10 cellular contexts compared by ENCODE assay signal in genomic region chr15:92068121-92068520, GRCh38.
DNase-seq lines count a peak whose midpoint lies in the region; ATAC-seq and TF ChIP-seq lines count a peak whose summit lies in the region.
"Had no signal": no experiment of that assay in that cellular context is flagged by ENCODE, and none has a peak within 500 bp of the region (broad histone marks: within the 10 kb centered on the region; RNA-seq: fewer than 3 reads in every experiment).

No MANE protein-coding gene starts in this region.

- peak overlapping the region in 1 of 2 experiments; percentile 4; a peak in 1 of 4 replicates for H3K27ac ChIP-seq in SK-N-SH (ENCODE audit: low read depth in 2 of 2, low read length in 1 of 2)

- no peak overlapping the region for H2AFZ ChIP-seq in SK-N-SH (ENCODE audit: low read depth)

- DNase-seq in AG08395 (ENCODE audit: low spot score) (peak; percentile 19), GM19238 (ENCODE audit: insufficient read length, low spot score) (peak; percentile 14), SK-N-SH (no peak), NCI-H2171 treated with DMSO at 0.1 percent for 48 hours (lab: John Stamatoyannopoulos, UW) (no peak), GOT3 (lab: John Stamatoyannopoulos, UW) (no peak), omental fat pad (ENCODE audit: low spot score) (no peak)
- DNase-seq: activated T-cell treated with anti-CD3 and anti-CD28 coated beads, Interleukin-2, amount 50 U/mL, for 4 hours; NCI-H1048 had no signal

- no peaks in the 10 kb centered on the region for H3K27me3 ChIP-seq in SK-N-SH (ENCODE audit: insufficient read depth)

- TF ChIP-seq CTCF in SK-N-SH (IDR thresholded peaks at IDR 0.05) (no peak), omental fat pad (IDR thresholded peaks at IDR 0.05) (no peak)

- no peak overlapping the region for H3K4me3 ChIP-seq in SK-N-SH (ENCODE audit: low read depth in 2 of 2, low read length in 1 of 2)

- H3K9me3 ChIP-seq in SK-N-SH = no peaks in the 10 kb centered on the region

- H4K20me1 ChIP-seq in SK-N-SH (ENCODE audit: insufficient read depth) = no peaks in the 10 kb centered on the region

- peaks cover 9% of the 10 kb centered on the region for H3F3A ChIP-seq in SK-N-SH (replicated peaks; ENCODE audit: insufficient read depth)

- POLR2A ChIA-PET in SK-N-SH (lab: Yijun Ruan, JAX) = no interaction called here

- H3K36me3 ChIP-seq in SK-N-SH (replicated peaks in 1 of 2; ENCODE audit: control insufficient read depth in 1 of 2, insufficient read depth in 2 of 2, low read length in 1 of 2) = no peaks in the 10 kb centered on the region

- ATAC-seq in HG03103 (IDR thresholded peaks at IDR 0.05; ENCODE audit: low read depth, unreplicated experiment) (peak; percentile 46), HG02610 (IDR thresholded peaks at IDR 0.05; ENCODE audit: unreplicated experiment) (no peak), omental fat pad (ENCODE audit: low FRiP score) (no peak)

- no peaks in the 10 kb centered on the region for H3K9me2 ChIP-seq in SK-N-SH

- CTCF ChIA-PET in SK-N-SH (lab: Yijun Ruan, JAX) = interaction anchor here (0.7 to 2.5 kb wide), 7 partner anchors 9 to 766 kb away, joined by 3 to 20 read pairs (median 5); no protein-coding TSS in a partner anchor

- TF ChIP-seq EP300 in SK-N-SH (IDR thresholded peaks at IDR 0.05; ENCODE audit: borderline replicate concordance in 1 of 2, low read depth in 1 of 2, low read length in 1 of 2) = no peak

- no peak for TF ChIP-seq RAD21 in SK-N-SH (IDR thresholded peaks at IDR 0.05; ENCODE audit: low read length)

- H3K79me2 ChIP-seq in SK-N-SH (ENCODE audit: insufficient read depth) = peaks cover 5% of the 10 kb centered on the region; the same call in 1 of the 2 replicates

- peak overlapping the region; percentile 13; the same call in 1 of the 2 replicates for H3K4me2 ChIP-seq in SK-N-SH

- no peak overlapping the region for H3K9ac ChIP-seq in SK-N-SH

- WGBS in SK-N-SH (ENCODE audit: low lambda C conversion rate) = 73% methylated on average over 7 of the region's 7 CpGs

- peaks cover 13 to 22% of the 10 kb centered on the region in 2 experiments for H3K4me1 ChIP-seq in SK-N-SH (ENCODE audit: control insufficient read depth in 1 of 2, insufficient read depth in 2 of 2, low read depth in 1 of 2, low read length in 1 of 2)

TF ChIP-seq in SK-N-SH, 30 proteins besides CTCF, POLR2A, EP300 and RAD21:
- no peak for TF ChIP-seq JUND (IDR thresholded peaks at IDR 0.05)
- TF ChIP-seq ELF1 (IDR thresholded peaks at IDR 0.05) = no peak
- no peak for TF ChIP-seq EZH2phosphoT487 (IDR thresholded peaks at IDR 0.05; ENCODE audit: borderline replicate concordance, low read depth)
- no peak for TF ChIP-seq GATA2 (CRISPR knock-in tag; IDR thresholded peaks at IDR 0.05)
- TF ChIP-seq, protein P1, sequence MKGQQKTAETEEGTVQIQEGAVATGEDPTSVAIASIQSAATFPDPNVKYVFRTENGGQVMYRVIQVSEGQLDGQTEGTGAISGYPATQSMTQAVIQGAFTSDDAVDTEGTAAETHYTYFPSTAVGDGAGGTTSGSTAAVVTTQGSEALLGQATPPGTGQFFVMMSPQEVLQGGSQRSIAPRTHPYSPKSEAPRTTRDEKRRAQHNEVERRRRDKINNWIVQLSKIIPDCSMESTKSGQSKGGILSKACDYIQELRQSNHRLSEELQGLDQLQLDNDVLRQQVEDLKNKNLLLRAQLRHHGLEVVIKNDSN (IDR thresholded peaks at IDR 0.05; ENCODE audit: borderline replicate concordance, low read depth) = peak; percentile 71; the same call in 1 of the 2 replicates
- no peak for TF ChIP-seq SMC3 (IDR thresholded peaks at IDR 0.05; ENCODE audit: low read depth, low read length)
- TF ChIP-seq IRF3 (IDR thresholded peaks at IDR 0.05; ENCODE audit: low read depth, low read length) = no peak

Comparison
In these comparisons a context has a peak if more than half of its experiments do, and no peak if none do; other contexts are left out.
1. DNase-seq: peak in AG08395 (single experiment) and GM19238 (single experiment); none in SK-N-SH (single experiment), NCI-H2171 treated with DMSO at 0.1 percent for 48 hours (single experiment), GOT3 (single experiment) and omental fat pad (single experiment).